ENCODE assay signal across 25 cellular contexts in the genomic region with DNA sequence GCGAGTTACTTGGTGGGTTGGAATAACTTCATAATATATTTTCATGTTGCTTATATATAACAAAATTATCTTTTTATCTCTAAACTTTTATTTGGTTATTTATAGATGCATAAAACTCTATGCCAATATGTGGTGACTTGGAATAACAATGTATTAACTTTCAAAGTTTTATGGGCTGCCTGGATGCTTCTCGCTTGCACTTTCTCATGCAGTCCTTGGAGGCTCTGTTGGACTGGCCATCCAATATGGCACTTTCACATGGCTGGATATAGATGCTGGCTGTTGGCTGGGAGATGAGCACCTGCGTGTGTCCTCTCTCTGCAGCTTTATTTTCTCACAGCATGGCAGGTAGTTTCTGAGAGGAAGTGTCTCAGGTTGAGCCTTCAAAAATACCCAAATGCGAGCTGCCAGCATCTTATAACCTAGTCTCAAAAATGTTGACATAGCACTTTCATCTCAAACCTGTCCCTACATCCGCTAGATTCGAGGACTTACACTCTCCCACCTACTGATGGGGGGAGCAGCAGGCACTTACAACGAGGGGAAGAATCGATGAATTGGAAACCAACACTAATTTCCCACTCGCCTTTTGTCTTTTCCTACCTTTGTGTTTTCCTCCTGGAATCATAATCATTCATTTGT. TPM values are rescaled to one million over a fixed set of nuclear protein-coding genes. Genes with fewer than 3 reads are reported as not detected.
DNase-seq lines count a peak whose midpoint lies in the region; ATAC-seq, FAIRE-seq and TF ChIP-seq lines count a peak whose summit lies in the region.
"Had no signal": no experiment of that assay in that cellular context is flagged by ENCODE, and none has a peak within 500 bp of the region (broad histone marks: within the 10 kb centered on the region; RNA-seq: fewer than 3 reads in every experiment).

No MANE protein-coding gene starts in this region.

- no peaks in the 10 kb centered on the region for H3K4me1 ChIP-seq in HepG2 (ENCODE audit: insufficient read depth, low read length)
- no peaks in the 10 kb centered on the region for H3K4me1 ChIP-seq in right lobe of liver
- H3K4me1 ChIP-seq in heart right ventricle, result peaks cover 0 to 8% (median 2%) of the 10 kb centered on the region in 9 donors
- H3K4me1 ChIP-seq: BE2C; BLaER1 treated with 17β-estradiol and CSF1 and Interleukin-3, amounts not matched to agents 10 nM and 100 nM; HAP-1 had no signal

- no peak for TF ChIP-seq RAD21 in HepG2 (CRISPR knock-in tag; IDR thresholded peaks at IDR 0.05)

- no peaks in the 10 kb centered on the region for H4K20me1 ChIP-seq in HepG2 (ENCODE audit: insufficient read depth, low read length)
- H4K20me1 ChIP-seq: BLaER1 treated with 17β-estradiol and CSF1 and Interleukin-3, amounts not matched to agents 10 nM and 100 nM had no signal

- H3K27me3 ChIP-seq in HepG2 (ENCODE audit: control insufficient read depth in 1 of 2, insufficient read depth in 2 of 2, low read length in 2 of 2) (no peaks in the 10 kb centered on the region; a peak in 1 of 5 replicates), right lobe of liver (no peaks in the 10 kb centered on the region), heart right ventricle (no peaks in the 10 kb centered on the region)
- H3K27me3 ChIP-seq: BE2C; BLaER1 treated with 17β-estradiol and CSF1 and Interleukin-3, amounts not matched to agents 10 nM and 100 nM had no signal

- no peak for DNase-seq in HepG2 (ENCODE audit: low spot score)
- no peak for DNase-seq in right lobe of liver
- peak; percentile 78 for DNase-seq in LNCaP clone FGC (ENCODE audit: low read depth)
- peak; percentile 15 for DNase-seq in RPMI8226
- DNase-seq in WTC11 (ENCODE audit: low spot score), result no peak
- no peak for DNase-seq in activated gamma-delta T cell (lab: John Stamatoyannopoulos, UW)
- DNase-seq in heart right ventricle, result no peak
- DNase-seq in activated gamma-delta T cell treated with Interleukin-2 at 50 U/mL for 16 hours, result no peak
- DNase-seq: ACHN; AML-193; BE2C; Calu3; CD4-positive, alpha-beta memory T cell; COR-L47; DMS153; DND-41; GOT3; HFFc6 had no signal

- H3K4me3 ChIP-seq in HepG2 (replicated peaks in 1 of 3; ENCODE audit: insufficient read depth in 1 of 3, low read depth in 2 of 3, low read length in 3 of 3) (no peak overlapping the region), right lobe of liver (no peak overlapping the region), LNCaP clone FGC (ENCODE audit: low read depth, low read length) (no peak overlapping the region), heart right ventricle (no peak overlapping the region)
- H3K4me3 ChIP-seq: BLaER1 treated with 17β-estradiol and CSF1 and Interleukin-3, amounts not matched to agents 10 nM and 100 nM; HAP-1 had no signal

- peaks cover 7% of the 10 kb centered on the region for H3K36me3 Mint-ChIP-seq in WTC11
- H3K36me3 Mint-ChIP-seq: CD4-positive, alpha-beta memory T cell had no signal

- ATAC-seq in HepG2 (no peak), right lobe of liver (no peak), WTC11 (no peak), heart right ventricle (no peak)

- H3K9me3 ChIP-seq in HepG2 (ENCODE audit: low read length) (no peaks in the 10 kb centered on the region; the same call in 1 of the 2 replicates), right lobe of liver (no peaks in the 10 kb centered on the region), heart right ventricle (no peaks in the 10 kb centered on the region)
- H3K9me3 ChIP-seq: BE2C, HAP-1 had no signal

- no peak overlapping the region for H3K4me3 Mint-ChIP-seq in WTC11
- H3K4me3 Mint-ChIP-seq: CD4-positive, alpha-beta memory T cell; HFFc6 had no signal

- TF ChIP-seq EP300 in HepG2 (IDR thresholded peaks at IDR 0.05; ENCODE audit: low read depth in 2 of 2, low read length in 2 of 2) (no peak), HepG2 (CRISPR knock-in tag; IDR thresholded peaks at IDR 0.05; ENCODE audit: borderline replicate concordance) (no peak)

- TF ChIP-seq POLR2A in HepG2 (IDR thresholded peaks at IDR 0.05; ENCODE audit: insufficient read depth in 1 of 2, low read depth in 2 of 2, low read length in 2 of 2), result no peak
- no peak for TF ChIP-seq POLR2A in right lobe of liver (IDR thresholded peaks at IDR 0.05)

- no peak overlapping the region for H3K27ac ChIP-seq in HepG2 (ENCODE audit: extremely low read length, insufficient read depth, low read length)
- no peak overlapping the region for H3K27ac ChIP-seq in right lobe of liver
- H3K27ac ChIP-seq in heart right ventricle, result no peak overlapping the region
- H3K27ac ChIP-seq: 22Rv1; BLaER1 treated with 17β-estradiol and CSF1 and Interleukin-3, amounts not matched to agents 10 nM and 100 nM had no signal

- no TSS peak for BruUV-seq in HepG2 (replicated peaks; lab: Mats Ljungman, UMichigan)

- H3K36me3 ChIP-seq in HepG2 (replicated peaks in 1 of 2; ENCODE audit: control insufficient read depth in 1 of 2, insufficient read depth in 2 of 2, low read length in 2 of 2) (no peaks in the 10 kb centered on the region), right lobe of liver (no peaks in the 10 kb centered on the region), heart right ventricle (no peaks in the 10 kb centered on the region)
- H3K36me3 ChIP-seq: BE2C; BLaER1 treated with 17β-estradiol and CSF1 and Interleukin-3, amounts not matched to agents 10 nM and 100 nM; HAP-1 had no signal

- POLR2A ChIA-PET in HepG2 (lab: Yijun Ruan, JAX), result no interaction called here
- POLR2A ChIA-PET in WTC11 (lab: Charles Lee), result no interaction called here

- TF ChIP-seq CTCF in HepG2 (CRISPR knock-in tag; IDR thresholded peaks at IDR 0.05) (no peak), right lobe of liver (IDR thresholded peaks at IDR 0.05) (no peak), LNCaP clone FGC (IDR thresholded peaks at IDR 0.05; ENCODE audit: control insufficient read depth, extremely low read depth, insufficient read depth) (peak; percentile 51), WTC11 (IDR thresholded peaks at IDR 0.05) (no peak), heart right ventricle (IDR thresholded peaks at IDR 0.05) (no peak)

- no peak overlapping the region for H3K4me2 ChIP-seq in HepG2 (ENCODE audit: low read depth, low read length)
- H3K4me2 ChIP-seq: BLaER1 treated with 17β-estradiol and CSF1 and Interleukin-3, amounts not matched to agents 10 nM and 100 nM had no signal

- H2AFZ ChIP-seq in HepG2 (ENCODE audit: low read length), result no peak overlapping the region

- no peak overlapping the region for H3K9ac ChIP-seq in HepG2 (ENCODE audit: insufficient read depth, low read depth, low read length)
- H3K9ac ChIP-seq: BLaER1 treated with 17β-estradiol and CSF1 and Interleukin-3, amounts not matched to agents 10 nM and 100 nM had no signal

- CTCF ChIA-PET in HepG2 (lab: Yijun Ruan, JAX; ENCODE audit: low intra/inter-chr PET ratio, low total read pairs), result no interaction called here
- CTCF ChIA-PET in WTC11 (lab: Charles Lee), result no interaction called here

- no peaks in the 10 kb centered on the region for H3K79me2 ChIP-seq in HepG2 (ENCODE audit: insufficient read depth, low read length)

- no peak overlapping the region for H3K27ac Mint-ChIP-seq in WTC11
- H3K27ac Mint-ChIP-seq: CD4-positive, alpha-beta memory T cell; HFFc6 had no signal

- H3K4me1 Mint-ChIP-seq in WTC11, result peaks cover 6% of the 10 kb centered on the region
- H3K4me1 Mint-ChIP-seq: CD4-positive, alpha-beta memory T cell had no signal

- 5% methylated on average over 9 of the region's 9 CpGs for WGBS in HepG2 (ENCODE audit: low lambda C conversion rate)
- WGBS in right lobe of liver (ENCODE audit: insufficient coverage, low coverage, low lambda C conversion rate, missing lambda C conversion rate), result 75% methylated on average over 9 of the region's 9 CpGs
- 91% methylated on average over 9 of the region's 9 CpGs for WGBS in heart right ventricle, 2 donors

- intact Hi-C loops in HepG2 (cut with micrococcal nuclease; ENCODE audit: unreplicated experiment) (no loop called here), right lobe of liver (cut with DNase I) (no loop called here), heart right ventricle (cut with DNase I) (no loop called here)

- no peak for FAIRE-seq in HepG2 (lab: Jason Lieb, UNC)
- FAIRE-seq: A204.1, G401.6, GM12892, H54 had no signal

- in situ Hi-C loops in HepG2 (cut with HindIII; ENCODE audit: extremely low pct_ligation_motif_present, low pct_unique_long_range_greater_than_20kb), result no loop called here

- H3K27me3 Mint-ChIP-seq in WTC11 (ENCODE audit: low read depth), result peaks cover 2% of the 10 kb centered on the region; the same call in 1 of the 2 replicates

- H3K9me3 Mint-ChIP-seq in WTC11, result peaks cover 14% of the 10 kb centered on the region
- H3K9me3 Mint-ChIP-seq: HFFc6 had no signal

TF ChIP-seq in HepG2, 621 proteins besides CTCF, POLR2A, EP300 and RAD21 (continues in another document):
- TF ChIP-seq MAFF (IDR thresholded peaks at IDR 0.05; ENCODE audit: low read depth, low read length), result peak; percentile 57

RNA-seq across cellular contexts. Expression of a gene that starts 48.3 kb away (rescaled TPM):
- total RNA-seq in HepG2 (2016; rRNA removed; fragmentation: Illumina TruSeq; extraction: Trizol), result 23.7 and 35.5 TPM in 2 replicates
- total RNA-seq in HepG2 (2016; cell fraction: cytosol; rRNA removed; fragmentation: Illumina TruSeq; extraction: Trizol; ENCODE audit: low read depth), result 7.6 and 9.4 TPM in 2 replicates
- 22.4 and 29.1 TPM in 2 replicates for total RNA-seq in HepG2 (2016; cell fraction: insoluble cytoplasmic fraction; rRNA removed; fragmentation: Illumina TruSeq; extraction: Trizol)
- total RNA-seq in HepG2 (2016; cell fraction: membrane; rRNA removed; fragmentation: Illumina TruSeq; extraction: Trizol), result 12.8 and 13.5 TPM in 2 replicates
- 40.2 and 47.8 TPM in 2 replicates for total RNA-seq in HepG2 (2016; cell fraction: nucleus; rRNA removed; fragmentation: Illumina TruSeq; extraction: Trizol)
- 22.5 and 24.7 TPM in 2 replicates for polyA plus RNA-seq in HepG2 (2011; rRNA removed)
- polyA plus RNA-seq in HepG2 (2011; cell fraction: cytosol; rRNA removed), result 14.4 and 15.9 TPM in 2 replicates
- 23.7 and 25.6 TPM in 2 replicates for polyA plus RNA-seq in HepG2 (2011; cell fraction: nucleus; rRNA removed)
- 15.0 and 16.7 TPM in 2 replicates for polyA plus RNA-seq in HepG2 (2012)
- polyA plus RNA-seq in HepG2 (2016; cell fraction: cytosol; fragmentation: Illumina TruSeq; extraction: Trizol; ENCODE audit: low read depth), result 1.1 and 1.4 TPM in 2 replicates
- polyA plus RNA-seq in HepG2 (2016; cell fraction: insoluble cytoplasmic fraction; fragmentation: Illumina TruSeq; extraction: Trizol; ENCODE audit: low read depth), result 25.9 and 26.3 TPM in 2 replicates
- polyA plus RNA-seq in HepG2 (2016; cell fraction: membrane; fragmentation: Illumina TruSeq; extraction: Trizol; ENCODE audit: low read depth), result 3.6 and 5.2 TPM in 2 replicates
- 29.0 and 30.2 TPM in 2 replicates for polyA plus RNA-seq in HepG2 (2016; cell fraction: nucleus; fragmentation: Illumina TruSeq; extraction: Trizol; ENCODE audit: insufficient read depth, low read depth)
- polyA minus RNA-seq in HepG2 (2011; rRNA and poly(A)+ RNA removed; ENCODE audit: low replicate concordance), result 93.2 and 190 TPM in 2 replicates
- polyA minus RNA-seq in HepG2 (2011; cell fraction: cytosol; rRNA and poly(A)+ RNA removed), result 18.9 and 25.9 TPM in 2 replicates
- polyA minus RNA-seq in HepG2 (2011; cell fraction: nucleus; rRNA and poly(A)+ RNA removed), result 94.9 and 103 TPM in 2 replicates
- 10 to 100 TPM; 46.2 to 97.8 (median 62.4) TPM for total RNA-seq in right lobe of liver
- total RNA-seq in WTC11 (2021), result 15.7 to 20.3 TPM (median 17.2 TPM) in 3 replicates
- total RNA-seq in heart right ventricle, result 100 to 1,000 TPM in 6 of 10 donors, 10 to 100 TPM in 4; 76.1 to 140 (median 114) TPM
- 10 to 100 TPM; 26.5 to 33.1 TPM for polyA plus RNA-seq in heart right ventricle

Comparison
In these comparisons a context has a peak if more than half of its experiments do, and no peak if none do; other contexts are left out.
1. DNase-seq: peak in LNCaP clone FGC (single experiment) and RPMI8226 (single experiment); none in HepG2 (single experiment), right lobe of liver (0 of 3), WTC11 (single experiment), activated gamma-delta T cell (single experiment), heart right ventricle (0 of 2) and activated gamma-delta T cell treated with Interleukin-2 at 50 U/mL for 16 hours (single experiment).